Comparison of ENCODE assay signal across 1 cellular context in genomic region chr3:134788283-134788682, GRCh38. TPM values are rescaled to one million over a fixed set of nuclear protein-coding genes. Genes with fewer than 3 reads are reported as not detected.
"Had no signal": no experiment of that assay in that cellular context is flagged by ENCODE, and none has a peak within 500 bp of the region (broad histone marks: within the 10 kb centered on the region; RNA-seq: fewer than 3 reads in every experiment).

No MANE protein-coding gene starts in this region.

RNA-seq across cellular contexts. Expression of gene EPHB1, which starts 6.8 kb away (rescaled TPM):
- total RNA-seq: activated naive CD8-positive, alpha-beta T cell treated with anti-CD3 and anti-CD28 coated beads for 36 hours had no signal
